In genomic region chr13:40875583-40875982, GRCh38 we compare ENCODE assay signal across 25 cellular contexts.
"Had no signal": no experiment of that assay in that cellular context is flagged by ENCODE, and none has a peak within 500 bp of the region (broad histone marks: within the 10 kb centered on the region; RNA-seq: fewer than 3 reads in every experiment).

No MANE protein-coding gene starts in this region.

- H3K4me3 Mint-ChIP-seq: effector memory CD8-positive, alpha-beta T cell; memory B cell; natural killer cell treated with Interleukin-12 subunit alpha and Interleukin-12 subunit beta and Interleukin-15 and Interleukin-18, amount 100 ng/mL, for 72 hours; neural crest cell; stimulated activated memory B cell treated with anti-CD40 and anti-IgM and Interleukin-4, amounts not matched to agents 10 μg/mL and 1 μg/mL and 100 μg/mL, for 72 hours; type B pancreatic cell had no signal

- ATAC-seq: effector memory CD8-positive, alpha-beta T cell; left lobe of liver; natural killer cell treated with Interleukin-12 subunit alpha and Interleukin-12 subunit beta and Interleukin-15 and Interleukin-18, amount 100 ng/mL, for 72 hours; sciatic nerve; stimulated activated memory B cell treated with anti-CD40 and anti-IgM and Interleukin-4, amounts not matched to agents 10 μg/mL and 1 μg/mL and 100 μg/mL, for 72 hours; stimulated activated naive CD8-positive, alpha-beta T cell treated with anti-CD3 and anti-CD28 coated beads, Interleukin-15, Interleukin-2, amounts not matched to agents 100 U/mL and 50 U/mL, for 24 hours had no signal

- H3K9ac ChIP-seq: parathyroid adenoma had no signal

- DNase-seq: caudate nucleus; cerebellar nuclear complex; cortex of kidney; effector memory CD8-positive, alpha-beta T cell; esophagus squamous epithelium; foreskin melanocyte; head of caudate nucleus; kidney; naive B cell; spleen; stimulated activated CD4-positive, alpha-beta T cell treated with anti-CD3 and anti-CD28 coated beads, Interleukin-4, amount 100 ng/mL, for 4 hours; stimulated activated naive CD8-positive, alpha-beta T cell treated with anti-CD3 and anti-CD28 coated beads, Interleukin-15, Interleukin-2, amounts not matched to agents 100 U/mL and 50 U/mL, for 24 hours had no signal

- H3K79me2 ChIP-seq: hepatocyte, parathyroid adenoma had no signal

- H3K27me3 Mint-ChIP-seq: effector memory CD8-positive, alpha-beta T cell; memory B cell; naive B cell; natural killer cell treated with Interleukin-12 subunit alpha and Interleukin-12 subunit beta and Interleukin-15 and Interleukin-18, amount 100 ng/mL, for 72 hours; progenitor cell of endocrine pancreas; stimulated activated memory B cell treated with anti-CD40 and anti-IgM and Interleukin-4, amounts not matched to agents 10 μg/mL and 1 μg/mL and 100 μg/mL, for 72 hours; type B pancreatic cell had no signal

- H3K4me2 ChIP-seq: hepatocyte had no signal

- H3K4me3 ChIP-seq: esophagus squamous epithelium, hepatocyte, lung, right atrium auricular region, skin epidermis, spleen had no signal

- H3K27ac Mint-ChIP-seq: effector memory CD8-positive, alpha-beta T cell; memory B cell; naive B cell; natural killer cell treated with Interleukin-12 subunit alpha and Interleukin-12 subunit beta and Interleukin-15 and Interleukin-18, amount 100 ng/mL, for 72 hours; stimulated activated memory B cell treated with anti-CD40 and anti-IgM and Interleukin-4, amounts not matched to agents 10 μg/mL and 1 μg/mL and 100 μg/mL, for 72 hours had no signal

- H3K4me1 Mint-ChIP-seq: memory B cell; naive B cell; neural crest cell; stimulated activated memory B cell treated with anti-CD40 and anti-IgM and Interleukin-4, amounts not matched to agents 10 μg/mL and 1 μg/mL and 100 μg/mL, for 72 hours had no signal

- H3K27me3 ChIP-seq: esophagus squamous epithelium, hepatocyte, right atrium auricular region, spleen had no signal

- H3K27ac ChIP-seq: hepatocyte, parathyroid adenoma, right atrium auricular region, skin epidermis, spleen had no signal

- H3K4me1 ChIP-seq: esophagus squamous epithelium, parathyroid adenoma, spleen had no signal

- H2AFZ ChIP-seq: hepatocyte, parathyroid adenoma had no signal
